In the genomic region with DNA sequence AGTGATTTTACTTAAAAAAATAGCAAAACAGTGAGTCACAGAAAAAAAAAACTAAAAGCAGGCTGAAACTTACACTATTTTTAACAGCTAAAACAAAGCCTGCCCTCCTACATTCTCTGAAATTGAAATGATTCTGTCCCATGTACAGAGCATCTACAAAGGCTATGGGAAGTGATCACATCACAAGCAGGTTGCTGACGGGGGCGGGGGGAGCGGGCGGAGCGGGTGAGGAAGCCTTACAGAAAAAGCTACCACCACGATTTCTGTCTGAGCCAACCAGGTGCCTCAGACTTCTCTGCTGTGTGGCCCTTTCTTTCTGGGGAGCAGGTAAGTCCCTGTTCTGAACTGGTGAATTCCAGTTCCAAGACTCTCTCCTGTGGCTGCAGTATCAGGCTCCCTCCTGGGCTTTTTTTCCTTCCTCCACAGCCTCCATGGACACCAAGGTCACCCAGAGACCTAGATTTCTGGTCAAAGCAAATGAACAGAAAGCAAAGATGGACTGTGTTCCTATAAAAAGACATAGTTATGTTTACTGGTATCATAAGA, we compare ENCODE assay signal across 14 cellular contexts.
"Had no signal": no experiment of that assay in that cellular context is flagged by ENCODE, and none has a peak within 500 bp of the region (broad histone marks: within the 10 kb centered on the region; RNA-seq: fewer than 3 reads in every experiment).

No MANE protein-coding gene starts in this region.

- H3K9me3 Mint-ChIP-seq: activated B cell treated with CpG ODN at 0.5 μM for 24 hours; endodermal cell; naive thymus-derived CD4-positive, alpha-beta T cell; T-cell had no signal

- ATAC-seq: left colon; naive thymus-derived CD4-positive, alpha-beta T cell; stimulated activated naive CD8-positive, alpha-beta T cell treated with anti-CD3 and anti-CD28 coated beads, Interleukin-15, Interleukin-2, amounts not matched to agents 100 U/mL and 50 U/mL, for 24 hours had no signal

- H3K27ac Mint-ChIP-seq: activated B cell treated with CpG ODN at 0.5 μM for 24 hours; endodermal cell; naive thymus-derived CD4-positive, alpha-beta T cell; T-cell had no signal

- H3K4me3 ChIP-seq: breast epithelium, SK-N-MC, suprapubic skin, upper lobe of left lung had no signal

- H3K36me3 Mint-ChIP-seq: naive thymus-derived CD4-positive, alpha-beta T cell; T-cell had no signal

- DNase-seq: activated B cell treated with CpG ODN at 0.5 μM for 24 hours; activated effector memory CD4-positive, alpha-beta T cell treated with anti-CD3 and anti-CD28 coated beads, Interleukin-2, amount 50 U/mL, for 16 hours; aorta; endodermal cell; erythroblast; left colon; naive thymus-derived CD4-positive, alpha-beta T cell; retina; stimulated activated naive CD8-positive, alpha-beta T cell treated with anti-CD3 and anti-CD28 coated beads, Interleukin-15, Interleukin-2, amounts not matched to agents 100 U/mL and 50 U/mL, for 24 hours had no signal

- H3K27ac ChIP-seq: breast epithelium, SK-N-MC, suprapubic skin, upper lobe of left lung had no signal

- H3K4me1 ChIP-seq: breast epithelium had no signal

- H3K36me3 ChIP-seq: breast epithelium, suprapubic skin, upper lobe of left lung had no signal

- H3K27me3 ChIP-seq: upper lobe of left lung had no signal

- H3K9me3 ChIP-seq: breast epithelium, suprapubic skin, upper lobe of left lung had no signal

- H3K4me3 Mint-ChIP-seq: activated B cell treated with CpG ODN at 0.5 μM for 24 hours; endodermal cell; naive thymus-derived CD4-positive, alpha-beta T cell; T-cell had no signal
